In genomic region chr13:109010912-109011311, GRCh38 we compare ENCODE assay signal across 21 cellular contexts.
DNase-seq lines count a peak whose midpoint lies in the region; ATAC-seq and TF ChIP-seq lines count a peak whose summit lies in the region.
"Had no signal": no experiment of that assay in that cellular context is flagged by ENCODE, and none has a peak within 500 bp of the region (broad histone marks: within the 10 kb centered on the region; RNA-seq: fewer than 3 reads in every experiment).

No MANE protein-coding gene starts in this region.

- no peak overlapping the region for H4K8ac ChIP-seq in mesendoderm (ENCODE audit: low read depth, low read length)

- H3K9ac ChIP-seq in HUES64 (ENCODE audit: low read depth, low read length) = no peak overlapping the region
- H3K9ac ChIP-seq in mesendoderm (ENCODE audit: low read length) = no peak overlapping the region

- no peak for TF ChIP-seq CTCF in brain microvascular endothelial cell (IDR thresholded peaks at IDR 0.05; ENCODE audit: low read depth, low read length, missing control alignments)

- no peak overlapping the region for H3K4me2 ChIP-seq in mesendoderm (ENCODE audit: low read length)
- H3K4me2 ChIP-seq: PC-9 had no signal

- H3K23ac ChIP-seq in mesendoderm (ENCODE audit: low read length) = no peak overlapping the region

- H3K27me3 ChIP-seq in HUES64 (ENCODE audit: insufficient read depth, low read length) = no peaks in the 10 kb centered on the region
- H3K27me3 ChIP-seq in brain microvascular endothelial cell (replicated peaks) = no peaks in the 10 kb centered on the region
- H3K27me3 ChIP-seq in mesendoderm (ENCODE audit: insufficient read depth, low read length, poor library complexity) = no peaks in the 10 kb centered on the region
- H3K27me3 ChIP-seq: heart left ventricle, uterus had no signal

- no peak overlapping the region for H2BK120ac ChIP-seq in mesendoderm (ENCODE audit: low read depth, low read length)

- H3K79me1 ChIP-seq in mesendoderm (ENCODE audit: low read length) = no peaks in the 10 kb centered on the region

- DNase-seq in OCI-M2 (lab: John Stamatoyannopoulos, UW; ENCODE audit: unreplicated experiment) (peak; percentile 5), brain microvascular endothelial cell (peak; percentile 18), mesendoderm (peak; percentile 87), NCI-H2196 (lab: John Stamatoyannopoulos, UW; ENCODE audit: unreplicated experiment) (no peak), sciatic nerve (ENCODE audit: low spot score) (no peak), NCI-H2196 treated with DMSO at 0.1 percent for 48 hours (lab: John Stamatoyannopoulos, UW; ENCODE audit: unreplicated experiment) (no peak)
- DNase-seq: activated CD4-positive, alpha-beta memory T cell treated with anti-CD3 and anti-CD28 coated beads for 36 hours; activated CD4-positive, CD25-positive, alpha-beta regulatory T cell; activated effector memory CD4-positive, alpha-beta T cell treated with anti-CD3 and anti-CD28 coated beads, Interleukin-2, amount 50 U/mL, for 16 hours; GOT3; heart left ventricle; islet precursor cell; MM.1S; NCI-H2171 treated with DMSO at 0.1 percent for 48 hours; NCI-H774; PC-9; T-helper 2 cell; uterus had no signal

- no peak overlapping the region for H2AK5ac ChIP-seq in mesendoderm (ENCODE audit: low read length)

- WGBS in HUES64 = 48% methylated on average over 1 of the region's 1 CpG
- WGBS in mesendoderm (ENCODE audit: extremely low coverage, insufficient coverage, low lambda C conversion rate) = no CpG with 5 or more reads among the region's 1 CpG

- H3K4ac ChIP-seq in mesendoderm (ENCODE audit: low read depth, low read length) = no peak overlapping the region

- peak overlapping the region; percentile 37; the same call in 1 of the 2 replicates for H3K27ac ChIP-seq in HUES64 (ENCODE audit: low read depth, low read length)
- H3K27ac ChIP-seq in brain microvascular endothelial cell = no peak overlapping the region
- no peak overlapping the region for H3K27ac ChIP-seq in mesendoderm (ENCODE audit: low read depth, low read length)
- H3K27ac ChIP-seq: heart left ventricle, PC-9, uterus had no signal

- no peak overlapping the region for H3K56ac ChIP-seq in mesendoderm (ENCODE audit: low read length)

- H3K4me1 ChIP-seq in HUES64 (ENCODE audit: insufficient read depth, low read length) (peaks cover 8% of the 10 kb centered on the region; the same call in 1 of the 2 replicates), mesendoderm (ENCODE audit: control insufficient read depth, low read depth, low read length) (peaks cover 2% of the 10 kb centered on the region)
- H3K4me1 ChIP-seq: heart left ventricle, uterus had no signal

- no peak overlapping the region for H4K5ac ChIP-seq in mesendoderm (ENCODE audit: low read length)

- H3K79me2 ChIP-seq in mesendoderm (ENCODE audit: control insufficient read depth, insufficient read depth, low read length) = no peaks in the 10 kb centered on the region

- intact Hi-C loops in sciatic nerve (cut with DNase I) = no loop called here

- H2BK5ac ChIP-seq in mesendoderm (ENCODE audit: low read length) = no peak overlapping the region

- no peak overlapping the region for H2BK15ac ChIP-seq in mesendoderm (replicated peaks; ENCODE audit: low read depth)

- ATAC-seq in GM21737 (IDR thresholded peaks at IDR 0.05; ENCODE audit: unreplicated experiment) = no peak
- ATAC-seq in sciatic nerve = no peak
- ATAC-seq: heart left ventricle; stimulated activated effector memory CD8-positive, alpha-beta T cell treated with anti-CD3 and anti-CD28 coated beads, Interleukin-12 subunit alpha, Interleukin-12 subunit beta, amount 100 ng/mL, for 72 hours had no signal

- H3K18ac ChIP-seq in mesendoderm (ENCODE audit: low read length) = no peak overlapping the region

- in situ Hi-C loops in brain microvascular endothelial cell (cut with HindIII; ENCODE audit: low pct_ligation_motif_present, low sequenced_read_pairs) = no loop called here

- H3K36me3 ChIP-seq in HUES64 (ENCODE audit: insufficient read depth, low read length) = no peaks in the 10 kb centered on the region
- no peaks in the 10 kb centered on the region for H3K36me3 ChIP-seq in brain microvascular endothelial cell (replicated peaks)
- H3K36me3 ChIP-seq in mesendoderm (ENCODE audit: control insufficient read depth, insufficient read depth, low read length) = no peaks in the 10 kb centered on the region
- H3K36me3 ChIP-seq: heart left ventricle, uterus had no signal

- H3K4me3 ChIP-seq in HUES64 (ENCODE audit: low read length) (no peak overlapping the region), brain microvascular endothelial cell (ENCODE audit: low read depth, low read length) (no peak overlapping the region), mesendoderm (ENCODE audit: low read length) (no peak overlapping the region)
- H3K4me3 ChIP-seq: heart left ventricle, PC-9, uterus had no signal

- H3K9me3 ChIP-seq in HUES64 (ENCODE audit: insufficient read depth, low read depth, low read length) = no peaks in the 10 kb centered on the region
- H3K9me3 ChIP-seq: uterus had no signal

Comparison
In these comparisons a context has a peak if more than half of its experiments do, and no peak if none do; other contexts are left out.
1. DNase-seq: peak in OCI-M2 (single experiment), brain microvascular endothelial cell (single experiment) and mesendoderm (single experiment); none in NCI-H2196 (single experiment), sciatic nerve (single experiment) and NCI-H2196 treated with DMSO at 0.1 percent for 48 hours (single experiment).